ENCODE assay signal across 8 cellular contexts in genomic region chr11:119057000-119057769, GRCh38. TPM values are rescaled to one million over a fixed set of nuclear protein-coding genes. Genes with fewer than 3 reads are reported as not detected.
A peak's percentile ranks its signal among the peaks of the same experiment; 100 is the strongest.
DNase-seq lines count a peak whose midpoint lies in the region; ATAC-seq and TF ChIP-seq lines count a peak whose summit lies in the region.

A gene with protein sequence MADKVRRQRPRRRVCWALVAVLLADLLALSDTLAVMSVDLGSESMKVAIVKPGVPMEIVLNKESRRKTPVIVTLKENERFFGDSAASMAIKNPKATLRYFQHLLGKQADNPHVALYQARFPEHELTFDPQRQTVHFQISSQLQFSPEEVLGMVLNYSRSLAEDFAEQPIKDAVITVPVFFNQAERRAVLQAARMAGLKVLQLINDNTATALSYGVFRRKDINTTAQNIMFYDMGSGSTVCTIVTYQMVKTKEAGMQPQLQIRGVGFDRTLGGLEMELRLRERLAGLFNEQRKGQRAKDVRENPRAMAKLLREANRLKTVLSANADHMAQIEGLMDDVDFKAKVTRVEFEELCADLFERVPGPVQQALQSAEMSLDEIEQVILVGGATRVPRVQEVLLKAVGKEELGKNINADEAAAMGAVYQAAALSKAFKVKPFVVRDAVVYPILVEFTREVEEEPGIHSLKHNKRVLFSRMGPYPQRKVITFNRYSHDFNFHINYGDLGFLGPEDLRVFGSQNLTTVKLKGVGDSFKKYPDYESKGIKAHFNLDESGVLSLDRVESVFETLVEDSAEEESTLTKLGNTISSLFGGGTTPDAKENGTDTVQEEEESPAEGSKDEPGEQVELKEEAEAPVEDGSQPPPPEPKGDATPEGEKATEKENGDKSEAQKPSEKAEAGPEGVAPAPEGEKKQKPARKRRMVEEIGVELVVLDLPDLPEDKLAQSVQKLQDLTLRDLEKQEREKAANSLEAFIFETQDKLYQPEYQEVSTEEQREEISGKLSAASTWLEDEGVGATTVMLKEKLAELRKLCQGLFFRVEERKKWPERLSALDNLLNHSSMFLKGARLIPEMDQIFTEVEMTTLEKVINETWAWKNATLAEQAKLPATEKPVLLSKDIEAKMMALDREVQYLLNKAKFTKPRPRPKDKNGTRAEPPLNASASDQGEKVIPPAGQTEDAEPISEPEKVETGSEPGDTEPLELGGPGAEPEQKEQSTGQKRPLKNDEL (minus strand): TSS chr11:119057205. CDS start chr11:119056160, 1,045 bp downstream.

- H3K36me3 Mint-ChIP-seq in nephron (ENCODE audit: low read depth), result peaks cover 34% of the 10 kb centered on the region
- H3K36me3 Mint-ChIP-seq in stimulated activated naive CD8-positive, alpha-beta T cell treated with anti-CD3 and anti-CD28 coated beads, Interleukin-15, Interleukin-2, amounts not matched to agents 100 ng/mL and 50 ng/mL, for 24 hours (ENCODE audit: low read depth), result peaks cover 46% of the 10 kb centered on the region

- H3K27me3 ChIP-seq in RWPE2 (ENCODE audit: insufficient read depth, poor library complexity, severe bottlenecking), result no peaks in the 10 kb centered on the region

- no peaks in the 10 kb centered on the region for H3K27me3 Mint-ChIP-seq in nephron (ENCODE audit: low read depth)
- no peaks in the 10 kb centered on the region for H3K27me3 Mint-ChIP-seq in stimulated activated naive CD8-positive, alpha-beta T cell treated with anti-CD3 and anti-CD28 coated beads, Interleukin-15, Interleukin-2, amounts not matched to agents 100 ng/mL and 50 ng/mL, for 24 hours

- peaks cover 40% of the 10 kb centered on the region for H3K36me3 ChIP-seq in RWPE2 (ENCODE audit: low read depth)

- TF ChIP-seq CTCF in RWPE2 (IDR thresholded peaks at IDR 0.05; ENCODE audit: poor library complexity, severe bottlenecking), result peak; percentile 27
- peak; percentile 29 for TF ChIP-seq CTCF in fibroblast of pulmonary artery (IDR thresholded peaks at IDR 0.05; ENCODE audit: low read length, missing control alignments)
- TF ChIP-seq CTCF in nephron (IDR thresholded peaks at IDR 0.05; ENCODE audit: unreplicated experiment in 3 of 3), result peak in 2 of 3 experiments; percentile 7 to 9

- H3K4me1 Mint-ChIP-seq in nephron, result peaks cover 31% of the 10 kb centered on the region
- H3K4me1 Mint-ChIP-seq in stimulated activated naive CD8-positive, alpha-beta T cell treated with anti-CD3 and anti-CD28 coated beads, Interleukin-15, Interleukin-2, amounts not matched to agents 100 ng/mL and 50 ng/mL, for 24 hours (ENCODE audit: low read depth), result peaks cover 41% of the 10 kb centered on the region

- no peaks in the 10 kb centered on the region for H3K9me3 Mint-ChIP-seq in nephron
- H3K9me3 Mint-ChIP-seq in stimulated activated naive CD8-positive, alpha-beta T cell treated with anti-CD3 and anti-CD28 coated beads, Interleukin-15, Interleukin-2, amounts not matched to agents 100 ng/mL and 50 ng/mL, for 24 hours, result no peaks in the 10 kb centered on the region

- H3K9me3 ChIP-seq in RWPE2 (ENCODE audit: severe bottlenecking), result no peaks in the 10 kb centered on the region

- H3K4me3 Mint-ChIP-seq in nephron, result peak within 1 kb of the TSS; percentile 92 to 99 (median 97)
- peak within 1 kb of the TSS; percentile 95 for H3K4me3 Mint-ChIP-seq in stimulated activated naive CD8-positive, alpha-beta T cell treated with anti-CD3 and anti-CD28 coated beads, Interleukin-15, Interleukin-2, amounts not matched to agents 100 ng/mL and 50 ng/mL, for 24 hours

- DNase-seq in ELF-1 (ENCODE audit: low read depth, low spot score), result peak; percentile 99
- peak; percentile 93 for DNase-seq in H4 (ENCODE audit: low spot score)
- peak; percentile 98 for DNase-seq in LoVo (ENCODE audit: low spot score)
- peak; percentile 99 for DNase-seq in RWPE2 (ENCODE audit: low spot score)
- peak; percentile 98 for DNase-seq in activated T-helper 9 cell treated with anti-CD3 and anti-CD28 coated beads, Interleukin-2, amount 50 U/mL, for 16 hours (ENCODE audit: low read depth)
- peak; percentile 95 for DNase-seq in fibroblast of pulmonary artery (ENCODE audit: low read depth)

- H3K27ac ChIP-seq in RWPE2 (ENCODE audit: poor library complexity, severe bottlenecking), result peak within 1 kb of the TSS; percentile 61

- peak within 1 kb of the TSS; percentile 59 to 94 (median 90) for H3K27ac Mint-ChIP-seq in nephron
- H3K27ac Mint-ChIP-seq in stimulated activated naive CD8-positive, alpha-beta T cell treated with anti-CD3 and anti-CD28 coated beads, Interleukin-15, Interleukin-2, amounts not matched to agents 100 ng/mL and 50 ng/mL, for 24 hours, result peak within 1 kb of the TSS; percentile 96

- H3K4me3 ChIP-seq in RWPE2 (ENCODE audit: severe bottlenecking) (peak within 1 kb of the TSS; percentile 97), fibroblast of pulmonary artery (replicated peaks; ENCODE audit: low read depth, low read length) (peak within 1 kb of the TSS; percentile 82)

- ATAC-seq in RWPE2 (ENCODE audit: low read depth), result peak; percentile 91

- H3K4me1 ChIP-seq in RWPE2 (ENCODE audit: insufficient read depth, poor library complexity, severe bottlenecking), result peaks cover 7% of the 10 kb centered on the region

RNA-seq across cellular contexts. Expression of the gene that starts here (rescaled TPM):
- total RNA-seq in H4 (2014; rRNA removed; shearing (Covaris generic)), result 134 and 143 TPM in 2 replicates

Comparison
In these comparisons a context has a peak if more than half of its experiments do, and no peak if none do; other contexts are left out.
1. Peak in every context shown above with its lines: DNase-seq, ATAC-seq, H3K4me3 ChIP-seq and H3K27ac ChIP-seq.